1 cellular context compared by ENCODE assay signal in genomic region chr19:10960314-10961072, GRCh38.
TF ChIP-seq lines count a peak whose summit lies in the region.

TSS of gene SMARCA4 (plus strand) at chr19:10961030. CDS start at chr19:10984152, 23,122 bp downstream.

TF ChIP-seq in HepG2, 621 proteins besides CTCF, POLR2A, EP300 and RAD21 (continued from another document and continues in another):
- TF ChIP-seq AKNA (CRISPR knock-in tag; IDR thresholded peaks at IDR 0.05; ENCODE audit: borderline replicate concordance) (no peak), ZNF770 (CRISPR knock-in tag; IDR thresholded peaks at IDR 0.05) (peak; percentile 63), SALL1 (CRISPR knock-in tag; IDR thresholded peaks at IDR 0.05) (peak; percentile 73), IKZF4 (CRISPR knock-in tag; IDR thresholded peaks at IDR 0.05; ENCODE audit: borderline replicate concordance, low read depth, not compliant biosample characterization) (peak; percentile 96), CHD2 (IDR thresholded peaks at IDR 0.05; ENCODE audit: low read depth, low read length) (no peak), RBM22 (optimal IDR thresholded peaks at IDR 0.05; ENCODE audit: low read length) (no peak), ZSCAN31 (CRISPR knock-in tag; IDR thresholded peaks at IDR 0.05; ENCODE audit: low read depth) (peak; percentile 94), ZNF414 (CRISPR knock-in tag; IDR thresholded peaks at IDR 0.05) (no peak), MLXIP (CRISPR knock-in tag; IDR thresholded peaks at IDR 0.05; ENCODE audit: borderline replicate concordance) (no peak), GTF3A (CRISPR knock-in tag; conservative IDR thresholded peaks at IDR 0.05) (no peak), ZBTB7B (CRISPR knock-in tag; IDR thresholded peaks at IDR 0.05) (no peak), DNMT3B (CRISPR knock-in tag; conservative IDR thresholded peaks at IDR 0.05) (no peak), SPEN (CRISPR knock-in tag; IDR thresholded peaks at IDR 0.05; ENCODE audit: low read depth) (peak; percentile 86; the same call in 1 of the 2 replicates), CBX1 (IDR thresholded peaks at IDR 0.05; ENCODE audit: low read depth) (no peak), ONECUT2 (CRISPR knock-in tag; IDR thresholded peaks at IDR 0.05) (peak; percentile 59; the same call in 1 of the 2 replicates), KLF6 (CRISPR knock-in tag; IDR thresholded peaks at IDR 0.05) (peak; percentile 85; the same call in 1 of the 2 replicates), AGO2 (optimal IDR thresholded peaks at IDR 0.05; ENCODE audit: low read depth, low read length) (peak; percentile 85), ZFP36 (IDR thresholded peaks at IDR 0.05; ENCODE audit: borderline replicate concordance, low read depth, low read length, partially characterized antibody) (no peak), STAG1 (CRISPR knock-in tag; IDR thresholded peaks at IDR 0.05) (no peak), ZNF329 (CRISPR knock-in tag; IDR thresholded peaks at IDR 0.05; ENCODE audit: low read depth) (no peak), MXD1 (CRISPR knock-in tag; IDR thresholded peaks at IDR 0.05) (peak; percentile 83), MXI1 (IDR thresholded peaks at IDR 0.05; ENCODE audit: borderline replicate concordance, low read depth, low read length) (peak; percentile 89; the same call in 2 of the 3 replicates), U2AF1 (optimal IDR thresholded peaks at IDR 0.05; ENCODE audit: low read depth, low read length) (peak; percentile 40), SIX4 (CRISPR knock-in tag; IDR thresholded peaks at IDR 0.05) (no peak; the same call in 1 of the 2 replicates), ZBTB49 (CRISPR knock-in tag; IDR thresholded peaks at IDR 0.05; ENCODE audit: borderline replicate concordance) (no peak), ZNF18 (CRISPR knock-in tag; IDR thresholded peaks at IDR 0.05; ENCODE audit: insufficient replicate concordance) (no peak), HES4 (CRISPR knock-in tag; IDR thresholded peaks at IDR 0.05; ENCODE audit: borderline replicate concordance) (peak; percentile 84; the same call in 1 of the 2 replicates), DRAP1 (CRISPR knock-in tag; IDR thresholded peaks at IDR 0.05) (peak; percentile 52; the same call in 1 of the 2 replicates), TBL1XR1 (IDR thresholded peaks at IDR 0.05; ENCODE audit: borderline replicate concordance, low read length, partially characterized antibody) (no peak), ZNF317 (CRISPR knock-in tag; IDR thresholded peaks at IDR 0.05) (peak; percentile 49; the same call in 1 of the 2 replicates), SNRNP70 (IDR thresholded peaks at IDR 0.05; ENCODE audit: low read depth, low read length) (no peak), ZNF576 (CRISPR knock-in tag; IDR thresholded peaks at IDR 0.05) (0 out of 2 replicates have a peak, but pooled peaks have one; percentile 33), TEAD2 (CRISPR knock-in tag; IDR thresholded peaks at IDR 0.05) (no peak), ZNF7 (CRISPR knock-in tag; IDR thresholded peaks at IDR 0.05) (no peak), SKI (IDR thresholded peaks at IDR 0.05; ENCODE audit: partially characterized antibody) (no peak), ZNF546 (CRISPR knock-in tag; conservative IDR thresholded peaks at IDR 0.05) (peak; percentile 95), ZNF382 (CRISPR knock-in tag; IDR thresholded peaks at IDR 0.05; ENCODE audit: borderline replicate concordance) (no peak), GLI4 (CRISPR knock-in tag; IDR thresholded peaks at IDR 0.05; ENCODE audit: borderline replicate concordance) (peak; percentile 71; the same call in 1 of the 2 replicates), SIN3A (IDR thresholded peaks at IDR 0.05; ENCODE audit: borderline replicate concordance, low read depth, low read length) (peak; percentile 21; the same call in 1 of the 2 replicates), IKZF1 (IDR thresholded peaks at IDR 0.05) (no peak), ZNF432 (CRISPR knock-in tag; IDR thresholded peaks at IDR 0.05; ENCODE audit: borderline replicate concordance) (no peak; the same call in 1 of the 2 replicates), RARA (CRISPR knock-in tag; IDR thresholded peaks at IDR 0.05) (peak; percentile 22; the same call in 1 of the 2 replicates), MAFF (IDR thresholded peaks at IDR 0.05; ENCODE audit: low read depth, low read length) (no peak), DNMT1 (CRISPR knock-in tag; IDR thresholded peaks at IDR 0.05) (no peak), SRF (IDR thresholded peaks at IDR 0.05; ENCODE audit: low read depth, low read length) (no peak), POGZ (CRISPR knock-in tag; IDR thresholded peaks at IDR 0.05) (no peak), MZF1 (CRISPR knock-in tag; IDR thresholded peaks at IDR 0.05; ENCODE audit: borderline replicate concordance) (no peak), ZNF747 (CRISPR knock-in tag; IDR thresholded peaks at IDR 0.05; ENCODE audit: borderline replicate concordance) (peak; percentile 91), KLF11 (CRISPR knock-in tag; IDR thresholded peaks at IDR 0.05) (peak; percentile 51; the same call in 1 of the 2 replicates), JUNB (CRISPR knock-in tag; IDR thresholded peaks at IDR 0.05; ENCODE audit: borderline replicate concordance) (no peak), ELF3 (CRISPR knock-in tag; IDR thresholded peaks at IDR 0.05) (peak; percentile 69), CEBPB (IDR thresholded peaks at IDR 0.05; ENCODE audit: borderline replicate concordance, low read depth, low read length) (no peak), ZZZ3 (CRISPR knock-in tag; IDR thresholded peaks at IDR 0.05; ENCODE audit: borderline replicate concordance) (peak; percentile 64; the same call in 1 of the 2 replicates), MTA1 (CRISPR knock-in tag; IDR thresholded peaks at IDR 0.05; ENCODE audit: borderline replicate concordance) (no peak), WIZ (CRISPR knock-in tag; IDR thresholded peaks at IDR 0.05) (0 out of 2 replicates have a peak, but pooled peaks have one; percentile 37)
